ENCODE assay signal across 8 cellular contexts in the genomic region with DNA sequence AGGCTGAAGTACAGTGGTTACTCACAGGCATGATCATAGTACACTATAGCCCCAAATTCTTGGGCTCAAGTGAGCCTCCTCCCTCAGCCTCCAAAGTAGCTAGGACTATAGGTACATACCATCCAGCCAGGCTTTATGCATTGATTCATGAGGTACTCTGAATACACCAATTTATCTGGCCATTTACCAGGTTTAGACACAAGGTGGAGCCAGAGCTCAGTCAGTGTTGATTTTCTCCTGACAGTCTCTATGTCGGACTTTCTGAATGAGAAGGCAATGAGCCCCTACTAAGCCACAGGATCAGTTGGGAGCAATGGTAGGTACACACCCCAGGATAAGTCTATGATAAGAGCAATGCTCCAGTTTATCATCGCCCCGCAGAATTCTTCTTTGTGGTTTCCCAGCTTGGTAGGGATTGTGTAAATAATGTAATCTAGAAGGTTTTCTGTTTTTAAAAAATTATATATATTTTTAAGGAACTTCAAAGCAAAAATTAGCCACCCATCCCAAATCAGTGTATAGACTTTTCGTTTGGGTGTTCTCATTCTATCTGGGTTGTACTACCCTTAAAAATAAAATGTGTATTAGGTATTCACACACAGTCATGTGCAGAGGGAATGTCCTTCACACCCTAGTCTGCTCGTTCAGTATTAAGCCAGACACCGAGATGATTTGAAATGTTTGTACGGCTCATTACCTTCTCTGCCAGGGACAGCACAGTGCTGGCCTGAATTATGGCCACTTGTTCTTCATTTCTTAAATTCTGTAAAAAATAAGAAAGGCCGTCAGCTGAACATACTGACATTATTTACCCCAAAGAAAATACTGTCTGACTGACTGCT.
A peak's percentile ranks its signal among the peaks of the same experiment; 100 is the strongest.
DNase-seq lines count a peak whose midpoint lies in the region; ATAC-seq and TF ChIP-seq lines count a peak whose summit lies in the region.

No MANE protein-coding gene starts in this region.

- no peaks in the 10 kb centered on the region for H3K27me3 Mint-ChIP-seq in T-helper 2 cell treated with Interferon-gamma antibody and Interleukin-4, amounts not matched to agents 5 μg/mL and 100 μg/mL, for 36 hours (ENCODE audit: low read depth)

- ATAC-seq in GM18520 (IDR thresholded peaks at IDR 0.05; ENCODE audit: unreplicated experiment) (peak; percentile 92), HG02973 (IDR thresholded peaks at IDR 0.05; ENCODE audit: unreplicated experiment) (peak; percentile 87)

- no peak overlapping the region for H3K27ac Mint-ChIP-seq in T-helper 2 cell treated with Interferon-gamma antibody and Interleukin-4, amounts not matched to agents 5 μg/mL and 100 μg/mL, for 36 hours

- no peaks in the 10 kb centered on the region for H3K9me3 Mint-ChIP-seq in T-helper 2 cell treated with Interferon-gamma antibody and Interleukin-4, amounts not matched to agents 5 μg/mL and 100 μg/mL, for 36 hours

- no peak overlapping the region for H3K27ac ChIP-seq in brain microvascular endothelial cell

- H3K36me3 Mint-ChIP-seq in T-helper 2 cell treated with Interferon-gamma antibody and Interleukin-4, amounts not matched to agents 5 μg/mL and 100 μg/mL, for 36 hours (ENCODE audit: low read depth), result peaks cover 8% of the 10 kb centered on the region

- H3K4me1 Mint-ChIP-seq in T-helper 2 cell treated with Interferon-gamma antibody and Interleukin-4, amounts not matched to agents 5 μg/mL and 100 μg/mL, for 36 hours (ENCODE audit: low read depth), result no peaks in the 10 kb centered on the region

- no peaks in the 10 kb centered on the region for H3K27me3 ChIP-seq in brain microvascular endothelial cell (replicated peaks)

- DNase-seq in AG09319 (ENCODE audit: extremely low read depth, low read depth), result peak; percentile 14
- DNase-seq in NCI-H187 (lab: John Stamatoyannopoulos, UW), result peak; percentile 56 to 68
- DNase-seq in T-helper 2 cell treated with Interferon-gamma antibody and Interleukin-4, amounts not matched to agents 5 μg/mL and 100 μg/mL, for 36 hours (ENCODE audit: low spot score), result peak; percentile 29
- DNase-seq in brain microvascular endothelial cell, result peak; percentile 77
- DNase-seq in iPS DF 4.7 (ENCODE audit: extremely low read depth, low spot score), result peak; percentile 79
- DNase-seq in stimulated activated CD4-positive, alpha-beta T cell treated with anti-CD3 and anti-CD28 coated beads, Interleukin-12 subunit alpha, Interleukin-12 subunit beta, amount 100 ng/mL, for 4 hours, result peak; percentile 6

- no peak overlapping the region for H3K4me3 Mint-ChIP-seq in T-helper 2 cell treated with Interferon-gamma antibody and Interleukin-4, amounts not matched to agents 5 μg/mL and 100 μg/mL, for 36 hours

- TF ChIP-seq CTCF in AG09319 (IDR thresholded peaks at IDR 0.05; ENCODE audit: low read depth, low read length) (peak; percentile 81), brain microvascular endothelial cell (IDR thresholded peaks at IDR 0.05; ENCODE audit: low read depth, low read length, missing control alignments) (peak; percentile 83)

- H3K36me3 ChIP-seq in brain microvascular endothelial cell (replicated peaks), result no peaks in the 10 kb centered on the region

- in situ Hi-C loops in brain microvascular endothelial cell (cut with HindIII; ENCODE audit: low pct_ligation_motif_present, low sequenced_read_pairs), result no loop called here

- H3K4me3 ChIP-seq in brain microvascular endothelial cell (ENCODE audit: low read depth, low read length), result no peak overlapping the region

Comparison
In these comparisons a context has a peak if more than half of its experiments do, and no peak if none do; other contexts are left out.
1. DNase-seq: peak in every context shown above with its lines; median percentile 79 in iPS DF 4.7; 77 in brain microvascular endothelial cell; 62 in NCI-H187; 29 in T-helper 2 cell treated with Interferon-gamma antibody and Interleukin-4, amounts not matched to agents 5 μg/mL and 100 μg/mL, for 36 hours; 14 in AG09319; 6 in stimulated activated CD4-positive, alpha-beta T cell treated with anti-CD3 and anti-CD28 coated beads, Interleukin-12 subunit alpha, Interleukin-12 subunit beta, amount 100 ng/mL, for 4 hours.